ENCODE assay signal across 1 cellular context in the genomic region with DNA sequence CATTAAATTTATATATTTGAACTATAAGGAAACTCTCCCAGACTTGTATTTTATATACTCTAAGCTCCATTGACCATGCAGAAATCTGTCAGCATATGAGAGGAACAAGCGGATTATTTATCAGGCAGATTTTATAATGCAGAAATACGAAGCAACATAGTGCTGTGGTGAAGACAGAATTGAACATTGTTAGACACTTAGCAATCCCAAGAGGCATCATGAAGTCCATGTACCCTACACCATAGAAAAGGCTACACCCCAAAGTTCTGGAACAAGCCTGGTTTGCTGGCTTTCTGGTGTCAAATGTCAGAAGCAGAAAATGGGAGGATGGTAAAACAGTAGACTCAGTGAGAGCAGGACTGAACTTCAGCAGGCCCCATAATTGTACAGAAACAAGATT.
TF ChIP-seq lines count a peak whose summit lies in the region.

No MANE protein-coding gene starts in this region.

TF ChIP-seq in SK-N-SH treated with all-trans-retinoic acid at 6 μM for 48 hours, 23 proteins besides CTCF, POLR2A, EP300 and RAD21 (continued from another document):
- TF ChIP-seq, protein P1, sequence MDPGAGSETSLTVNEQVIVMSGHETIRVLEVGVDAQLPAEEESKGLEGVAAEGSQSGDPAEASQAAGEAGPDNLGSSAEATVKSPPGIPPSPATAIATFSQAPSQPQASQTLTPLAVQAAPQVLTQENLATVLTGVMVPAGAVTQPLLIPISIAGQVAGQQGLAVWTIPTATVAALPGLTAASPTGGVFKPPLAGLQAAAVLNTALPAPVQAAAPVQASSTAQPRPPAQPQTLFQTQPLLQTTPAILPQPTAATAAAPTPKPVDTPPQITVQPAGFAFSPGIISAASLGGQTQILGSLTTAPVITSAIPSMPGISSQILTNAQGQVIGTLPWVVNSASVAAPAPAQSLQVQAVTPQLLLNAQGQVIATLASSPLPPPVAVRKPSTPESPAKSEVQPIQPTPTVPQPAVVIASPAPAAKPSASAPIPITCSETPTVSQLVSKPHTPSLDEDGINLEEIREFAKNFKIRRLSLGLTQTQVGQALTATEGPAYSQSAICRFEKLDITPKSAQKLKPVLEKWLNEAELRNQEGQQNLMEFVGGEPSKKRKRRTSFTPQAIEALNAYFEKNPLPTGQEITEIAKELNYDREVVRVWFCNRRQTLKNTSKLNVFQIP (CRISPR knock-in tag; IDR thresholded peaks at IDR 0.05; ENCODE audit: borderline replicate concordance, low read depth): no peak
- TF ChIP-seq ZNF8 (CRISPR knock-in tag; IDR thresholded peaks at IDR 0.05): no peak
TF ChIP-seq in SK-N-SH treated with all-trans-retinoic acid at 6 μM for 48 hours: peak in this region for 0.
